7 cellular contexts compared by ENCODE assay signal in genomic region chr19:53269861-53270260, GRCh38. TPM values are rescaled to one million over a fixed set of nuclear protein-coding genes. Genes with fewer than 3 reads are reported as not detected.
"Had no signal": no experiment of that assay in that cellular context is flagged by ENCODE, and none has a peak within 500 bp of the region (broad histone marks: within the 10 kb centered on the region; RNA-seq: fewer than 3 reads in every experiment).

No MANE protein-coding gene starts in this region.

RNA-seq across cellular contexts. Expression of gene VN1R4, which starts 2.3 kb away (rescaled TPM):
- total RNA-seq: GM23248, GM23338, H1, H4, H7, H9, HFFc6 had no signal

RNA-seq across cellular contexts. Expression of gene VN1R2, which starts 11.8 kb away (rescaled TPM):
- total RNA-seq: GM23248, GM23338, H1, H4, H7, H9, HFFc6 had no signal

RNA-seq across cellular contexts. Expression of gene ZNF677, which starts 15.2 kb away (rescaled TPM):
- total RNA-seq: H4 had no signal
